In the genomic region with DNA sequence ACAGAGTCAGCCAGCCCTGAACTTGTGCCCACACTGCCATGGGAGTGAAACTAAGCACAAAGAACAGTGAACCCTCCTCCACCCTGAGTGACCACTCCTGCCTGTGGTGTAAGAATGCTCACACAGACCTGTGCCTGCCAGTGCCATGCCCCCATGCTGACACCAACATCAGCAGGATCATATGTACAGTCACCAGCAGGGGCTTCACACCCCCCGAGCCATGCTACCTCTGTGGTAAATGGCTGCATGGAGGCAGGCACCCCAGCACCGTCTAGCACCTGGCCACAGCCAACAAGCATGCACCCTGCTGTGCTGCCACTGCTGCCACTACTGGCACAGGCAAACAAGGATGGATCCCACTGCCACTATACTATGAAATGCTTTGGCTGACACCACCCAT, we compare ENCODE assay signal across 22 cellular contexts.
DNase-seq lines count a peak whose midpoint lies in the region; ATAC-seq, FAIRE-seq and TF ChIP-seq lines count a peak whose summit lies in the region.
"Had no signal": no experiment of that assay in that cellular context is flagged by ENCODE, and none has a peak within 500 bp of the region (broad histone marks: within the 10 kb centered on the region; RNA-seq: fewer than 3 reads in every experiment).

No MANE protein-coding gene starts in this region.

- H3K4me3 ChIP-seq in osteoblast (ENCODE audit: insufficient read depth, low read length) (no peak overlapping the region), aorta (ENCODE audit: low read length in 2 of 2) (no peak overlapping the region)
- H3K4me3 ChIP-seq: BLaER1, GM12878 had no signal

- no peaks in the 10 kb centered on the region for H3K9me3 ChIP-seq in osteoblast (ENCODE audit: low read depth, low read length)
- no peaks in the 10 kb centered on the region for H3K9me3 ChIP-seq in aorta (ENCODE audit: control insufficient read depth, low read length)
- H3K9me3 ChIP-seq: BLaER1 had no signal

- no peak overlapping the region for H2AFZ ChIP-seq in osteoblast (ENCODE audit: low read length)

- H3K36me3 ChIP-seq in osteoblast (ENCODE audit: insufficient read depth, low read length), result no peaks in the 10 kb centered on the region
- H3K36me3 ChIP-seq in aorta (ENCODE audit: control insufficient read depth in 1 of 2, insufficient read depth in 2 of 2, low read length in 1 of 2), result no peaks in the 10 kb centered on the region
- H3K36me3 ChIP-seq: BLaER1 had no signal

- TF ChIP-seq CTCF in GM13976 (IDR thresholded peaks at IDR 0.05; ENCODE audit: borderline replicate concordance, control extremely low read depth, extremely low read depth, insufficient read depth, missing control alignments) (no peak), osteoblast (IDR thresholded peaks at IDR 0.05; ENCODE audit: extremely low read depth, low read depth, low read length) (no peak)

- no peaks in the 10 kb centered on the region for H3K79me2 ChIP-seq in osteoblast (ENCODE audit: insufficient read depth, low read length)

- peak; percentile 22 for ATAC-seq in aorta (ENCODE audit: low FRiP score)
- no peak for ATAC-seq in HG03521 (IDR thresholded peaks at IDR 0.05; ENCODE audit: unreplicated experiment)
- no peak for ATAC-seq in HG03354 (IDR thresholded peaks at IDR 0.05; ENCODE audit: poor library complexity, severe bottlenecking, unreplicated experiment)
- ATAC-seq: CD8-positive, alpha-beta T cell; GM12878 had no signal

- no peaks in the 10 kb centered on the region for H3K27me3 ChIP-seq in osteoblast (ENCODE audit: insufficient read depth, low read length)
- no peaks in the 10 kb centered on the region for H3K27me3 ChIP-seq in aorta (ENCODE audit: control insufficient read depth in 1 of 2, insufficient read depth in 2 of 2, low read length in 1 of 2)
- H3K27me3 ChIP-seq: BLaER1 had no signal

- DNase-seq in GM13976 (ENCODE audit: low spot score) (peak; percentile 3), HTR-8/SVneo (ENCODE audit: insufficient read length, low spot score) (no peak), osteoblast (ENCODE audit: insufficient read length, low spot score, missing footprints) (peak; percentile 3), aorta (no peak), mesenteric fat pad (ENCODE audit: low spot score) (no peak)
- DNase-seq: CD4-positive, CD25-positive, alpha-beta regulatory T cell; CD8-positive, alpha-beta T cell; DMS 273 treated with DMSO at 0.1 percent for 48 hours; DMS79; EL; GDM1; GOT3; HCEC 1CT had no signal

- peak; percentile 95 for FAIRE-seq in HTR-8/SVneo (lab: Jason Lieb, UNC)
- FAIRE-seq: A204.1, D721Med, GM12878, H54 had no signal

- intact Hi-C loops in aorta (cut with DNase I), result no loop called here

- 72 to 81% methylated on average over 2 of the region's 2 CpGs for WGBS in aorta, 2 donors

- in situ Hi-C loops in GM13976 (cut with MboI; ENCODE audit: low sequenced_read_pairs, unreplicated experiment), result no loop called here

- no peaks in the 10 kb centered on the region for H4K20me1 ChIP-seq in osteoblast (ENCODE audit: insufficient read depth, low read length)
- H4K20me1 ChIP-seq: BLaER1 had no signal

- no peaks in the 10 kb centered on the region for H3K4me1 ChIP-seq in osteoblast (ENCODE audit: insufficient read depth, low read length)
- H3K4me1 ChIP-seq in aorta (ENCODE audit: control insufficient read depth in 1 of 2, insufficient read depth in 2 of 2, low read length in 2 of 2), result no peaks in the 10 kb centered on the region

- no peak overlapping the region for H3K4me2 ChIP-seq in osteoblast (ENCODE audit: insufficient read depth, low read length)

- H3K27ac ChIP-seq in osteoblast (ENCODE audit: low read depth, low read length) (no peak overlapping the region), aorta (ENCODE audit: low read depth in 1 of 2, low read length in 2 of 2) (no peak overlapping the region)
- H3K27ac ChIP-seq: 22Rv1, BLaER1, C4-2B had no signal

Comparison
In these comparisons a context has a peak if more than half of its experiments do, and no peak if none do; other contexts are left out.
1. DNase-seq: peak in GM13976 (single experiment) and osteoblast (single experiment); none in HTR-8/SVneo (single experiment), aorta (0 of 2) and mesenteric fat pad (single experiment).